Comparison of ENCODE assay signal across 2 cellular contexts in the genomic region with DNA sequence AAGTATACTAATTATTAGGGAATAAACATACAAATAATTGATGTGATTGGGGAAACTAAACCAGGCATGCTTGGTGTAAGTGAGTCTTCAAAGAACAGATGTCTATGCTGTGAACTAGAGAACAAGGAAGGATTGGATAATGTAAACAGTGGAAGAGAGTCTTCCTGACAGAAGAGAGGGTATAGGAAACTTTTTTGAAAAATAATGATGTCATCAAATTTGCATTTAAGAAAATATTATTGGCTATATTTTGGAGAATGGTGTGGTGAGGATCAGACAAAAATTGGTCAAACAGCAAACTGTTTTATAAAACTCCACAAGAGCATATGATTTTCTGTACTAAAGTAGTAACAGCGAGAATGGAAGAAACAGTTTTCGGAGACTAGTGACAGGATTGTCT.
TF ChIP-seq lines count a peak whose summit lies in the region.

No MANE protein-coding gene starts in this region.

TF ChIP-seq in HepG2, 621 proteins besides CTCF, POLR2A, EP300 and RAD21:
- TF ChIP-seq, protein P1, sequence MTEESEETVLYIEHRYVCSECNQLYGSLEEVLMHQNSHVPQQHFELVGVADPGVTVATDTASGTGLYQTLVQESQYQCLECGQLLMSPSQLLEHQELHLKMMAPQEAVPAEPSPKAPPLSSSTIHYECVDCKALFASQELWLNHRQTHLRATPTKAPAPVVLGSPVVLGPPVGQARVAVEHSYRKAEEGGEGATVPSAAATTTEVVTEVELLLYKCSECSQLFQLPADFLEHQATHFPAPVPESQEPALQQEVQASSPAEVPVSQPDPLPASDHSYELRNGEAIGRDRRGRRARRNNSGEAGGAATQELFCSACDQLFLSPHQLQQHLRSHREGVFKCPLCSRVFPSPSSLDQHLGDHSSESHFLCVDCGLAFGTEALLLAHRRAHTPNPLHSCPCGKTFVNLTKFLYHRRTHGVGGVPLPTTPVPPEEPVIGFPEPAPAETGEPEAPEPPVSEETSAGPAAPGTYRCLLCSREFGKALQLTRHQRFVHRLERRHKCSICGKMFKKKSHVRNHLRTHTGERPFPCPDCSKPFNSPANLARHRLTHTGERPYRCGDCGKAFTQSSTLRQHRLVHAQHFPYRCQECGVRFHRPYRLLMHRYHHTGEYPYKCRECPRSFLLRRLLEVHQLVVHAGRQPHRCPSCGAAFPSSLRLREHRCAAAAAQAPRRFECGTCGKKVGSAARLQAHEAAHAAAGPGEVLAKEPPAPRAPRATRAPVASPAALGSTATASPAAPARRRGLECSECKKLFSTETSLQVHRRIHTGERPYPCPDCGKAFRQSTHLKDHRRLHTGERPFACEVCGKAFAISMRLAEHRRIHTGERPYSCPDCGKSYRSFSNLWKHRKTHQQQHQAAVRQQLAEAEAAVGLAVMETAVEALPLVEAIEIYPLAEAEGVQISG (CRISPR knock-in tag; IDR thresholded peaks at IDR 0.05): no peak
- TF ChIP-seq ZBTB44 (CRISPR knock-in tag; IDR thresholded peaks at IDR 0.05) (no peak), ZNF446 (CRISPR knock-in tag; IDR thresholded peaks at IDR 0.05) (no peak), ZNF17 (CRISPR knock-in tag; IDR thresholded peaks at IDR 0.05) (no peak), ATF7 (IDR thresholded peaks at IDR 0.05) (peak; percentile 94), ATF7 (CRISPR knock-in tag; IDR thresholded peaks at IDR 0.05) (no peak), RCOR2 (CRISPR knock-in tag; IDR thresholded peaks at IDR 0.05) (no peak), ZNF546 (CRISPR knock-in tag; conservative IDR thresholded peaks at IDR 0.05) (no peak), MAFK (conservative IDR thresholded peaks at IDR 0.05 in 1 of 2, IDR thresholded peaks at IDR 0.05 in 1 of 2; ENCODE audit: low read length in 2 of 2) (0 out of 4 replicates have a peak, but pooled peaks of 1 of the 2 experiments have one; percentile 12), CEBPG (CRISPR knock-in tag; IDR thresholded peaks at IDR 0.05) (no peak)

TF ChIP-seq in HEK293, 187 proteins besides CTCF, POLR2A, EP300 and RAD21 (continued from another document):
- TF ChIP-seq ATF2 (tag by site-specific recombination; IDR thresholded peaks at IDR 0.05; ENCODE audit: low read depth): peak; percentile 31; the same call in 1 of the 2 replicates
